9 cellular contexts compared by ENCODE assay signal in the genomic region with DNA sequence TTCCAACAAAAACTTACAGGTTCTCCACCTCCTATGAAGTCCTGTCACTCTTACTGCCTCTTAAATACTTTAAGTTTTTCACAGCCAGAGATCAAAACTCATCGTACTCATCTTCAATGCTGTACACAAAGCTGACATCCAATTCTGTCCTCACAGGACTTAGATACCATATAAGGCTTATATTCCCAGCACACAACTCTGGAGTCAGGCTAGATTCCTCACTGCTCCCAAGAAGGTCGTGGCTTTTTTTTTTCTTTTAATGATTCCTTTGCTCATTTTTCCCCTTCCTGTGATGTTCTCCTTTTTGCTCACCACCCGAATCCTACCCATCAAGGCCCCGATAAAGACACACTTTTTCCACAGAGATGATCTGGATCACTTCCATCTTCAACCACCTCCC. TPM values are rescaled to one million over a fixed set of nuclear protein-coding genes. Genes with fewer than 3 reads are reported as not detected.
DNase-seq lines count a peak whose midpoint lies in the region; ATAC-seq, FAIRE-seq and TF ChIP-seq lines count a peak whose summit lies in the region.
"Had no signal": no experiment of that assay in that cellular context is flagged by ENCODE, and none has a peak within 500 bp of the region (broad histone marks: within the 10 kb centered on the region; RNA-seq: fewer than 3 reads in every experiment).

No MANE protein-coding gene starts in this region.

- intact Hi-C loops in left ventricle myocardium inferior (cut with micrococcal nuclease) (no loop called here), cardiac septum (cut with DNase I) (loop anchor here (5.0 kb wide), 1 partner anchor 66 kb away; no protein-coding TSS in a partner anchor)

- no peak for FAIRE-seq in GM12892 (lab: Jason Lieb, UNC)

- peaks cover 57% of the 10 kb centered on the region for H3K4me1 Mint-ChIP-seq in brain

- H3K4me3 ChIP-seq in left ventricle myocardium inferior (peak overlapping the region; percentile 85), mesodermal cell (ENCODE audit: extremely low read depth, insufficient read depth, low read length, poor library complexity, severe bottlenecking) (peak overlapping the region; percentile 61)

- H3K27ac Mint-ChIP-seq in brain: peak overlapping the region; percentile 93 to 98 (median 95)

- peaks cover 9% of the 10 kb centered on the region for H3K27me3 Mint-ChIP-seq in brain

- peaks cover 48% of the 10 kb centered on the region for H3K36me3 Mint-ChIP-seq in brain

- H3K27ac ChIP-seq in left ventricle myocardium inferior (replicated peaks): peak overlapping the region; percentile 91
- H3K27ac ChIP-seq in mesodermal cell (ENCODE audit: low read depth, low read length, severe bottlenecking): no peak overlapping the region

- DNase-seq in left ventricle myocardium inferior (no peak), cardiac septum (ENCODE audit: low spot score) (no peak), NCI-H187 treated with DMSO at 0.1 percent for 48 hours (lab: John Stamatoyannopoulos, UW) (no peak), GM12892 (ENCODE audit: insufficient read length) (no peak)
- no peak for DNase-seq in activated CD8-positive, alpha-beta memory T cell treated with anti-CD3 and anti-CD28 coated beads, Interleukin-2, amount 50 U/mL, for 48 hours
- DNase-seq: hippocampal formation had no signal

- no peak for TF ChIP-seq CTCF in left ventricle myocardium inferior (IDR thresholded peaks at IDR 0.05; ENCODE audit: borderline replicate concordance)
- TF ChIP-seq CTCF in brain (conservative IDR thresholded peaks at IDR 0.05): no peak

- peaks cover 7 to 20% (median 12%) of the 10 kb centered on the region in 5 experiments for H3K9me3 Mint-ChIP-seq in brain

- H3K27me3 ChIP-seq in left ventricle myocardium inferior (ENCODE audit: low read depth): no peaks in the 10 kb centered on the region

- TF ChIP-seq POLR2A in GM12892 (IDR thresholded peaks at IDR 0.05; ENCODE audit: low read depth, low read length): no peak

- no peak for ATAC-seq in HG02588 (IDR thresholded peaks at IDR 0.05; ENCODE audit: unreplicated experiment)

- H3K9me3 ChIP-seq in left ventricle myocardium inferior (replicated peaks) (no peaks in the 10 kb centered on the region), mesodermal cell (ENCODE audit: control insufficient read depth, low read length) (no peaks in the 10 kb centered on the region)

- 30 to 60% methylated on average over 2 of the region's 4 CpGs for WGBS in mesodermal cell (ENCODE audit: insufficient coverage in 2 of 2), 2 experiments

- H3K4me3 Mint-ChIP-seq in brain: peak overlapping the region; percentile 85 to 93 (median 93)

- H3K36me3 ChIP-seq in left ventricle myocardium inferior (no peaks in the 10 kb centered on the region), mesodermal cell (ENCODE audit: control insufficient read depth, insufficient read depth, low read length) (peaks cover 9% of the 10 kb centered on the region)

- H3K4me1 ChIP-seq in left ventricle myocardium inferior (peaks cover 46% of the 10 kb centered on the region), mesodermal cell (ENCODE audit: control insufficient read depth, insufficient read depth, low read length, poor library complexity, severe bottlenecking) (peaks cover 3% of the 10 kb centered on the region)

RNA-seq across cellular contexts. Expression of a gene that starts 0.9 kb away (rescaled TPM):
- total RNA-seq in left ventricle myocardium inferior (7.2 TPM), cardiac septum (9.9 TPM)
- 6.6 TPM for polyA plus RNA-seq in brain (ENCODE audit: insufficient read depth, low read depth, low replicate concordance)
- 10.1 TPM for polyA plus RNA-seq in mesodermal cell (2013, experiment 1 of 2)
- 11.0 TPM for polyA plus RNA-seq in mesodermal cell (2013, experiment 2 of 2)
- 20.8 TPM for polyA plus RNA-seq in GM12892 (2012; ENCODE audit: missing spikeins)

RNA-seq across cellular contexts. Expression of a gene that starts 1.0 kb away (rescaled TPM):
- total RNA-seq in left ventricle myocardium inferior (10.6 TPM), cardiac septum (12.8 TPM)
- 6.7 TPM for polyA plus RNA-seq in brain (ENCODE audit: insufficient read depth, low read depth, low replicate concordance)
- polyA plus RNA-seq in mesodermal cell (2013, experiment 1 of 2): 16.1 TPM
- 19.2 TPM for polyA plus RNA-seq in mesodermal cell (2013, experiment 2 of 2)
- 28.7 TPM for polyA plus RNA-seq in GM12892 (2012; ENCODE audit: missing spikeins)

RNA-seq across cellular contexts. Expression of a gene that starts 44.6 kb away (rescaled TPM):
- total RNA-seq in left ventricle myocardium inferior: 22.2 TPM
- total RNA-seq in cardiac septum: 28.2 TPM
- polyA plus RNA-seq in brain (ENCODE audit: insufficient read depth, low read depth, low replicate concordance): 21.7 TPM
- 21.6 TPM for polyA plus RNA-seq in mesodermal cell (2013, experiment 1 of 2)
- polyA plus RNA-seq in mesodermal cell (2013, experiment 2 of 2): 24.8 TPM
- polyA plus RNA-seq in GM12892 (2012; ENCODE audit: missing spikeins): 53.5 TPM
